Comparison of ENCODE assay signal across 19 cellular contexts in the genomic region with DNA sequence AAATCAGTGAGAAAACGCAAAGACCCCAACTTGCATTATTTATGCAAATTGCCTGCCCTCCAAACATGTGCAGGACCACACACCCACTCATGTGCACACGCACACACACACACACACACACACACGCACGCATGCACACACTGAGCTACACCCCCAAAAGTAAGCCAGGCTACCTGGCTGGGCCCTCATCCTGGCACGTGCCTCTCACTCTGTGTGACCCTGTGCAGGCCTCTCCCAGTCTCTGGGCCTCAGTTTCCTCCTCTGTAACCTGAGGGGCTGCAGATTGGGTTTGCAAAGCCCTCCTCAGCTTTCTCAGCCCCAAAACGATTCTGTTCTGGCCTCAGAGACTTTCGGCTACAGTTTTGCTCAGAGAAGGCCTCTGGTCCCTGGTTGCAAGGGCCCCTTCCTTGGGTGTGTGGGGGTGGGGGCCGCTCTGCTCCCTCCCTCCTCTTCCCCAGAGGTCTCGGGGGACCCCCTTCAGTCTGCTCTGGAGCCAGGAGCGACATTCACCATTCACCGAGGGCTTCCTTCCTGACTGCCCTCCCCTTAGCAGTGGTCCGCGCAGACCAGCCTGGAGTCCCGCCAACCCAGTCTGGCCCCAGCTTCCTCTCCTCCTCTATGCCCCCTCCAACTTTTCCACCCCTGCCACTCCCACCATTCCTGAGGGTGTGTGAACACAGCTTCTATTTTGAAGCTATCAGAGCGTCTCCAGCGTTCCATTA. TPM values are rescaled to one million over a fixed set of nuclear protein-coding genes. Genes with fewer than 3 reads are reported as not detected.
"Had no signal": no experiment of that assay in that cellular context is flagged by ENCODE, and none has a peak within 500 bp of the region (broad histone marks: within the 10 kb centered on the region; RNA-seq: fewer than 3 reads in every experiment).

No MANE protein-coding gene starts in this region.

- H3K9me3 Mint-ChIP-seq: activated naive CD4-positive, alpha-beta T cell treated with anti-CD3 and anti-CD28 coated beads, Interleukin-2, amount 50 U/mL, for 24 hours; activated T-cell treated with anti-CD3 and anti-CD28 coated beads, Interleukin-2, amount 50 U/mL, for 24 hours; naive B cell; stimulated activated naive B cell treated with anti-CD40 and anti-IgM and Interleukin-4, amounts not matched to agents 10 μg/mL and 1 μg/mL and 100 μg/mL, for 72 hours had no signal

- H3K36me3 ChIP-seq: pancreas, transverse colon, WERI-Rb-1 had no signal

- DNase-seq: activated CD4-positive, alpha-beta T cell treated with anti-CD3 and anti-CD28 coated beads, Interleukin-2, amount 50 U/mL, for 48 hours; activated T-cell treated with anti-CD3 and anti-CD28 coated beads, Interleukin-2, amount 50 U/mL, for 24 hours; amniotic stem cell; central memory CD4-positive, alpha-beta T cell; effector CD4-positive, alpha-beta T cell; foreskin keratinocyte; head of caudate nucleus; left colon; mammary epithelial cell; naive B cell; pancreas; stimulated activated CD4-positive, alpha-beta T cell treated with anti-CD3 and anti-CD28 coated beads, Interleukin-2, amount 100 ng/mL, for 48 hours; stimulated activated naive B cell treated with anti-CD40 and anti-IgM and Interleukin-4, amounts not matched to agents 10 μg/mL and 1 μg/mL and 100 μg/mL, for 72 hours; substantia nigra; T-helper 17 cell; transverse colon; WERI-Rb-1 had no signal

- H3K4me3 Mint-ChIP-seq: activated naive CD4-positive, alpha-beta T cell treated with anti-CD3 and anti-CD28 coated beads, Interleukin-2, amount 50 U/mL, for 24 hours; activated T-cell treated with anti-CD3 and anti-CD28 coated beads, Interleukin-2, amount 50 U/mL, for 24 hours; naive B cell; stimulated activated naive B cell treated with anti-CD40 and anti-IgM and Interleukin-4, amounts not matched to agents 10 μg/mL and 1 μg/mL and 100 μg/mL, for 72 hours; T-helper 17 cell had no signal

- H3K4me1 ChIP-seq: foreskin keratinocyte, pancreas, transverse colon had no signal

- FAIRE-seq: pancreas had no signal

- H3K27me3 ChIP-seq: pancreas had no signal

- ATAC-seq: foreskin keratinocyte, left colon, pancreas, T-helper 17 cell had no signal

- H3K4me3 ChIP-seq: coronary artery, pancreas, transverse colon had no signal

- H3K27me3 Mint-ChIP-seq: activated naive CD4-positive, alpha-beta T cell treated with anti-CD3 and anti-CD28 coated beads, Interleukin-2, amount 50 U/mL, for 24 hours; activated T-cell treated with anti-CD3 and anti-CD28 coated beads, Interleukin-2, amount 50 U/mL, for 24 hours; T-helper 17 cell had no signal

- H3K9me3 ChIP-seq: pancreas, transverse colon had no signal

- H3K27ac ChIP-seq: coronary artery, foreskin keratinocyte, pancreas, transverse colon, WERI-Rb-1 had no signal

- H3K27ac Mint-ChIP-seq: activated naive CD4-positive, alpha-beta T cell treated with anti-CD3 and anti-CD28 coated beads, Interleukin-2, amount 50 U/mL, for 24 hours; activated T-cell treated with anti-CD3 and anti-CD28 coated beads, Interleukin-2, amount 50 U/mL, for 24 hours; stimulated activated naive B cell treated with anti-CD40 and anti-IgM and Interleukin-4, amounts not matched to agents 10 μg/mL and 1 μg/mL and 100 μg/mL, for 72 hours; T-helper 17 cell had no signal

RNA-seq across cellular contexts. Expression of a gene that starts 5.4 kb away (rescaled TPM):
- total RNA-seq: foreskin keratinocyte had no signal
- polyA plus RNA-seq: foreskin keratinocyte had no signal
